19 cellular contexts compared by ENCODE assay signal in genomic region chr4:20196476-20196875, GRCh38. TPM values are rescaled to one million over a fixed set of nuclear protein-coding genes. Genes with fewer than 3 reads are reported as not detected.
DNase-seq lines count a peak whose midpoint lies in the region; TF ChIP-seq lines count a peak whose summit lies in the region.
"Had no signal": no experiment of that assay in that cellular context is flagged by ENCODE, and none has a peak within 500 bp of the region (broad histone marks: within the 10 kb centered on the region; RNA-seq: fewer than 3 reads in every experiment).

No MANE protein-coding gene starts in this region.

- DNase-seq in HCEC 1CT (peak; percentile 9), SJSA1 (ENCODE audit: low read depth in 1 of 2, low spot score in 2 of 2) (peak in 1 of 2 experiments; percentile 45), foreskin fibroblast (peak; percentile 41 to 61), AML-193 (lab: John Stamatoyannopoulos, UW) (no peak), NOMO-1 treated with DMSO at 0.1 percent for 48 hours (lab: John Stamatoyannopoulos, UW; ENCODE audit: unreplicated experiment) (no peak), NCI-H2107 (lab: John Stamatoyannopoulos, UW) (no peak), GM19240 (ENCODE audit: insufficient read length, low spot score) (no peak)
- DNase-seq: H9, MV-4-11, NCI-H1105 treated with DMSO at 0.1 percent for 48 hours, NCI-H2029 treated with DMSO at 0.1 percent for 48 hours, NCI-H2171 treated with DMSO at 0.1 percent for 48 hours, NCI-H446, NCI-H526, SHP77, SK-N-SH had no signal

- H3K9me3 ChIP-seq in SJSA1 (replicated peaks), result 0 out of 2 replicates have a peak, but pooled peaks cover 3% of the 10 kb centered on the region
- H3K9me3 ChIP-seq: SK-N-SH had no signal

- no peaks in the 10 kb centered on the region for H3K27me3 ChIP-seq in SJSA1 (replicated peaks)

- TF ChIP-seq CTCF in foreskin fibroblast (IDR thresholded peaks at IDR 0.05; ENCODE audit: low read depth, low read length), result no peak

- H3K4me3 ChIP-seq in SJSA1, result no peak overlapping the region
- no peak overlapping the region for H3K4me3 ChIP-seq in foreskin fibroblast (ENCODE audit: low read depth in 1 of 2, low read length in 2 of 2)
- H3K4me3 ChIP-seq: GM12878 had no signal

- H3K4me1 ChIP-seq in SJSA1 (replicated peaks), result peaks cover 44% of the 10 kb centered on the region

- peak overlapping the region; percentile 95 for H3K27ac ChIP-seq in SJSA1
- H3K27ac ChIP-seq: C4-2B, KMS-11 had no signal

- H3K36me3 ChIP-seq in SJSA1, result no peaks in the 10 kb centered on the region

RNA-seq across cellular contexts. Expression of gene SLIT2, which starts 55.2 kb away (rescaled TPM):
- total RNA-seq in SJSA1 (2014; rRNA removed; shearing (Covaris generic)), result 13.4 and 20.7 TPM in 2 replicates

Comparison
In these comparisons a context has a peak if more than half of its experiments do, and no peak if none do; other contexts are left out.
1. DNase-seq: peak in HCEC 1CT (single experiment) and foreskin fibroblast (2 of 2); none in AML-193 (0 of 2), NOMO-1 treated with DMSO at 0.1 percent for 48 hours (single experiment), NCI-H2107 (single experiment) and GM19240 (single experiment).